Comparison of ENCODE assay signal across 1 cellular context in the genomic region with DNA sequence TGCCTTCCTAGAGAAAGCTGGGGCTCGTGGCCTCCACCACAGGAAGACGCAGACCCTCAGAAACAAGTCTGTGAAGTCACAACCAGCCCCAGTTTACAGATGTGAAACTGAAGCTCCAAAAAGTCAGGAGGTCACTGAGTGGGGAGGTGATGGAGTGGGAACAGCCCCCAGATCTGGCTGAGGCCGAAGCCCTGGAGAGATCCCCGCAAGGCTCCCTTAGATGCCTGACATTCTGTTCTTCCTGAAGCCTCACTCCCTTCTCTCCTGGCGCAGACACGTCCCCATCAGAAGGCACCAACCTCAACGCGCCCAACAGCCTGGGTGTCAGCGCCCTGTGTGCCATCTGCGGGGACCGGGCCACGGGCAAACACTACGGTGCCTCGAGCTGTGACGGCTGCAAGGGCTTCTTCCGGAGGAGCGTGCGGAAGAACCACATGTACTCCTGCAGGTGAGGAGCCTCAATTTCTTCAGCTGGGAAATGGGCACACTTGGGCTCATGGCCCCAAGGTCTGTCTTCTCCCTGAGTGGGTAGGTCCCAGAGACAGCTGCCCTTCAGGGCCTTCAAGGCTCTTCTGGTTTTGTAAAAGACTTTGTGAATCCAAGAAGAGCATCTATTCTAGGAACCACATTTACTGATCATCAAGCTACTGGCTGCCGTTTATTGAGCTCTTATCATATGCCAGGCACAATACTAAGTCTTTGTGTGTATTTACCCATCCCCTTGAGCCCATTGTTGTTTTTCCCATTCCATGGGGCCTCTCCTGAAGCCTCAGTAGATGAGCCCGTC.
A peak's percentile ranks its signal among the peaks of the same experiment; 100 is the strongest.
TF ChIP-seq lines count a peak whose summit lies in the region.

No MANE protein-coding gene starts in this region.

TF ChIP-seq in HepG2, 621 proteins besides CTCF, POLR2A, EP300 and RAD21 (continued from another document and continues in another):
- TF ChIP-seq, protein P1, sequence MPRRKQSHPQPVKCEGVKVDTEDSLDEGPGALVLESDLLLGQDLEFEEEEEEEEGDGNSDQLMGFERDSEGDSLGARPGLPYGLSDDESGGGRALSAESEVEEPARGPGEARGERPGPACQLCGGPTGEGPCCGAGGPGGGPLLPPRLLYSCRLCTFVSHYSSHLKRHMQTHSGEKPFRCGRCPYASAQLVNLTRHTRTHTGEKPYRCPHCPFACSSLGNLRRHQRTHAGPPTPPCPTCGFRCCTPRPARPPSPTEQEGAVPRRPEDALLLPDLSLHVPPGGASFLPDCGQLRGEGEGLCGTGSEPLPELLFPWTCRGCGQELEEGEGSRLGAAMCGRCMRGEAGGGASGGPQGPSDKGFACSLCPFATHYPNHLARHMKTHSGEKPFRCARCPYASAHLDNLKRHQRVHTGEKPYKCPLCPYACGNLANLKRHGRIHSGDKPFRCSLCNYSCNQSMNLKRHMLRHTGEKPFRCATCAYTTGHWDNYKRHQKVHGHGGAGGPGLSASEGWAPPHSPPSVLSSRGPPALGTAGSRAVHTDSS (CRISPR knock-in tag; conservative IDR thresholded peaks at IDR 0.05), result no peak
- peak; percentile 46 for TF ChIP-seq AGO1 (IDR thresholded peaks at IDR 0.05; ENCODE audit: low read depth, low read length, poor library complexity, severe bottlenecking)
- TF ChIP-seq ZFYVE20 (CRISPR knock-in tag; IDR thresholded peaks at IDR 0.05; ENCODE audit: borderline replicate concordance, low read depth), result no peak
- TF ChIP-seq YEATS2 (CRISPR knock-in tag; IDR thresholded peaks at IDR 0.05; ENCODE audit: borderline replicate concordance), result no peak
- TF ChIP-seq SUZ12 (IDR thresholded peaks at IDR 0.05; ENCODE audit: low read depth, low read length), result no peak
- peak; percentile 21; the same call in 1 of the 2 replicates for TF ChIP-seq MAX (IDR thresholded peaks at IDR 0.05)
- TF ChIP-seq, protein P2, sequence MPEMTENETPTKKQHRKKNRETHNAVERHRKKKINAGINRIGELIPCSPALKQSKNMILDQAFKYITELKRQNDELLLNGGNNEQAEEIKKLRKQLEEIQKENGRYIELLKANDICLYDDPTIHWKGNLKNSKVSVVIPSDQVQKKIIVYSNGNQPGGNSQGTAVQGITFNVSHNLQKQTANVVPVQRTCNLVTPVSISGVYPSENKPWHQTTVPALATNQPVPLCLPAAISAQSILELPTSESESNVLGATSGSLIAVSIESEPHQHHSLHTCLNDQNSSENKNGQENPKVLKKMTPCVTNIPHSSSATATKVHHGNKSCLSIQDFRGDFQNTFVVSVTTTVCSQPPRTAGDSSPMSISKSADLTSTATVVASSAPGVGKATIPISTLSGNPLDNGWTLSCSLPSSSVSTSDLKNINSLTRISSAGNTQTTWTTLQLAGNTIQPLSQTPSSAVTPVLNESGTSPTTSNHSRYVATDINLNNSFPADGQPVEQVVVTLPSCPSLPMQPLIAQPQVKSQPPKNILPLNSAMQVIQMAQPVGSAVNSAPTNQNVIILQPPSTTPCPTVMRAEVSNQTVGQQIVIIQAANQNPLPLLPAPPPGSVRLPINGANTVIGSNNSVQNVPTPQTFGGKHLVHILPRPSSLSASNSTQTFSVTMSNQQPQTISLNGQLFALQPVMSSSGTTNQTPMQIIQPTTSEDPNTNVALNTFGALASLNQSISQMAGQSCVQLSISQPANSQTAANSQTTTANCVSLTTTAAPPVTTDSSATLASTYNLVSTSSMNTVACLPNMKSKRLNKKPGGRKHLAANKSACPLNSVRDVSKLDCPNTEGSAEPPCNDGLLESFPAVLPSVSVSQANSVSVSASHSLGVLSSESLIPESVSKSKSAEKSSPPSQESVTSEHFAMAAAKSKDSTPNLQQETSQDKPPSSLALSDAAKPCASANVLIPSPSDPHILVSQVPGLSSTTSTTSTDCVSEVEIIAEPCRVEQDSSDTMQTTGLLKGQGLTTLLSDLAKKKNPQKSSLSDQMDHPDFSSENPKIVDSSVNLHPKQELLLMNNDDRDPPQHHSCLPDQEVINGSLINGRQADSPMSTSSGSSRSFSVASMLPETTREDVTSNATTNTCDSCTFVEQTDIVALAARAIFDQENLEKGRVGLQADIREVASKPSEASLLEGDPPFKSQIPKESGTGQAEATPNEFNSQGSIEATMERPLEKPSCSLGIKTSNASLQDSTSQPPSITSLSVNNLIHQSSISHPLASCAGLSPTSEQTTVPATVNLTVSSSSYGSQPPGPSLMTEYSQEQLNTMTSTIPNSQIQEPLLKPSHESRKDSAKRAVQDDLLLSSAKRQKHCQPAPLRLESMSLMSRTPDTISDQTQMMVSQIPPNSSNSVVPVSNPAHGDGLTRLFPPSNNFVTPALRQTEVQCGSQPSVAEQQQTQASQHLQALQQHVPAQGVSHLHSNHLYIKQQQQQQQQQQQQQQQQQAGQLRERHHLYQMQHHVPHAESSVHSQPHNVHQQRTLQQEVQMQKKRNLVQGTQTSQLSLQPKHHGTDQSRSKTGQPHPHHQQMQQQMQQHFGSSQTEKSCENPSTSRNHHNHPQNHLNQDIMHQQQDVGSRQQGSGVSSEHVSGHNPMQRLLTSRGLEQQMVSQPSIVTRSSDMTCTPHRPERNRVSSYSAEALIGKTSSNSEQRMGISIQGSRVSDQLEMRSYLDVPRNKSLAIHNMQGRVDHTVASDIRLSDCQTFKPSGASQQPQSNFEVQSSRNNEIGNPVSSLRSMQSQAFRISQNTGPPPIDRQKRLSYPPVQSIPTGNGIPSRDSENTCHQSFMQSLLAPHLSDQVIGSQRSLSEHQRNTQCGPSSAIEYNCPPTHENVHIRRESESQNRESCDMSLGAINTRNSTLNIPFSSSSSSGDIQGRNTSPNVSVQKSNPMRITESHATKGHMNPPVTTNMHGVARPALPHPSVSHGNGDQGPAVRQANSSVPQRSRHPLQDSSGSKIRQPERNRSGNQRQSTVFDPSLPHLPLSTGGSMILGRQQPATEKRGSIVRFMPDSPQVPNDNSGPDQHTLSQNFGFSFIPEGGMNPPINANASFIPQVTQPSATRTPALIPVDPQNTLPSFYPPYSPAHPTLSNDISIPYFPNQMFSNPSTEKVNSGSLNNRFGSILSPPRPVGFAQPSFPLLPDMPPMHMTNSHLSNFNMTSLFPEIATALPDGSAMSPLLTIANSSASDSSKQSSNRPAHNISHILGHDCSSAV (CRISPR knock-in tag; IDR thresholded peaks at IDR 0.05; ENCODE audit: borderline replicate concordance), result no peak
- no peak for TF ChIP-seq DNMT1 (CRISPR knock-in tag; IDR thresholded peaks at IDR 0.05)
- TF ChIP-seq ZNF597 (CRISPR knock-in tag; IDR thresholded peaks at IDR 0.05), result no peak
- no peak for TF ChIP-seq MBNL3 (CRISPR knock-in tag; conservative IDR thresholded peaks at IDR 0.05)
- no peak for TF ChIP-seq ZNF644 (CRISPR knock-in tag; IDR thresholded peaks at IDR 0.05; ENCODE audit: low read depth)
- no peak for TF ChIP-seq CREB1 (IDR thresholded peaks at IDR 0.05)
- no peak for TF ChIP-seq CREB1 (CRISPR knock-in tag; IDR thresholded peaks at IDR 0.05)
- no peak for TF ChIP-seq ZNF431 (CRISPR knock-in tag; IDR thresholded peaks at IDR 0.05; ENCODE audit: borderline replicate concordance, low read depth)
- no peak for TF ChIP-seq ZNF260 (CRISPR knock-in tag; IDR thresholded peaks at IDR 0.05; ENCODE audit: borderline replicate concordance, low read depth)
- TF ChIP-seq ZNF607 (CRISPR knock-in tag; IDR thresholded peaks at IDR 0.05; ENCODE audit: borderline replicate concordance), result no peak
- TF ChIP-seq, protein P3, sequence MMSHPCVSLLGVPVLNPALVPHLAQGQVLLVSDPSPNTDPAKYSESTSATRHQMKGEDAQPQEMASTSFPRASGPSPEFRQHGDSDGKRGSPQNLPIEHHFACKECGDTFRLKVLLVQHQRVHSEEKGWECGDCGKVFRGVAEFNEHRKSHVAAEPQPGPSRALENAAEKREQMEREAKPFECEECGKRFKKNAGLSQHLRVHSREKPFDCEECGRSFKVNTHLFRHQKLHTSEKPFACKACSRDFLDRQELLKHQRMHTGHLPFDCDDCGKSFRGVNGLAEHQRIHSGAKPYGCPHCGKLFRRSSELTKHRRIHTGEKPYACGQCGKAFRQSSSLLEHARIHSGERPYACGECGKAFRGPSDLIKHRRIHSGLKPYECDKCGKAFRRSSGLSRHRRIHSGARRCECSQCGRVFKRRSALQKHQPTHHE (CRISPR knock-in tag; IDR thresholded peaks at IDR 0.05; ENCODE audit: borderline replicate concordance), result no peak
- no peak for TF ChIP-seq BRD4 (CRISPR knock-in tag; IDR thresholded peaks at IDR 0.05)
- no peak for TF ChIP-seq PCBP1 (IDR thresholded peaks at IDR 0.05; ENCODE audit: borderline replicate concordance, low read depth, low read length)
- no peak for TF ChIP-seq HMGA1 (CRISPR knock-in tag; conservative IDR thresholded peaks at IDR 0.05)
- TF ChIP-seq KDM5A (IDR thresholded peaks at IDR 0.05; ENCODE audit: borderline replicate concordance, low read length), result no peak
- no peak for TF ChIP-seq ZNF792 (CRISPR knock-in tag; IDR thresholded peaks at IDR 0.05)
- TF ChIP-seq MEIS2 (CRISPR knock-in tag; IDR thresholded peaks at IDR 0.05), result peak; percentile 36; the same call in 1 of the 2 replicates
- TF ChIP-seq ZGPAT (CRISPR knock-in tag; IDR thresholded peaks at IDR 0.05), result no peak
- TF ChIP-seq SPEN (CRISPR knock-in tag; IDR thresholded peaks at IDR 0.05; ENCODE audit: low read depth), result no peak
- 0 out of 2 replicates have a peak, but pooled peaks have one; percentile 31 for TF ChIP-seq ZNF574 (CRISPR knock-in tag; IDR thresholded peaks at IDR 0.05)
- no peak for TF ChIP-seq FOXP1 (IDR thresholded peaks at IDR 0.05)
- no peak for TF ChIP-seq FOXP1 (CRISPR knock-in tag; IDR thresholded peaks at IDR 0.05)
- 0 out of 2 replicates have a peak, but pooled peaks have one; percentile 51 for TF ChIP-seq IRX3 (CRISPR knock-in tag; IDR thresholded peaks at IDR 0.05; ENCODE audit: borderline replicate concordance, low read depth)
- no peak for TF ChIP-seq SRSF4 (IDR thresholded peaks at IDR 0.05; ENCODE audit: low read depth, low read length, poor library complexity, severe bottlenecking)
- TF ChIP-seq HIVEP1 (CRISPR knock-in tag; IDR thresholded peaks at IDR 0.05), result peak; percentile 63; the same call in 1 of the 2 replicates
- no peak for TF ChIP-seq ZNF569 (CRISPR knock-in tag; IDR thresholded peaks at IDR 0.05; ENCODE audit: borderline replicate concordance)
- no peak for TF ChIP-seq HES4 (CRISPR knock-in tag; IDR thresholded peaks at IDR 0.05; ENCODE audit: borderline replicate concordance)
- no peak for TF ChIP-seq ZNF775 (CRISPR knock-in tag; IDR thresholded peaks at IDR 0.05; ENCODE audit: borderline replicate concordance)
- no peak for TF ChIP-seq ZNF841 (CRISPR knock-in tag; IDR thresholded peaks at IDR 0.05; ENCODE audit: borderline replicate concordance)
- TF ChIP-seq ZNF556 (CRISPR knock-in tag; IDR thresholded peaks at IDR 0.05; ENCODE audit: borderline replicate concordance), result peak; percentile 76
- no peak for TF ChIP-seq ZNF546 (CRISPR knock-in tag; conservative IDR thresholded peaks at IDR 0.05)
- no peak for TF ChIP-seq FOXK2 (IDR thresholded peaks at IDR 0.05)
- no peak for TF ChIP-seq ZC3H4 (CRISPR knock-in tag; IDR thresholded peaks at IDR 0.05; ENCODE audit: borderline replicate concordance)
- TF ChIP-seq, protein P4, sequence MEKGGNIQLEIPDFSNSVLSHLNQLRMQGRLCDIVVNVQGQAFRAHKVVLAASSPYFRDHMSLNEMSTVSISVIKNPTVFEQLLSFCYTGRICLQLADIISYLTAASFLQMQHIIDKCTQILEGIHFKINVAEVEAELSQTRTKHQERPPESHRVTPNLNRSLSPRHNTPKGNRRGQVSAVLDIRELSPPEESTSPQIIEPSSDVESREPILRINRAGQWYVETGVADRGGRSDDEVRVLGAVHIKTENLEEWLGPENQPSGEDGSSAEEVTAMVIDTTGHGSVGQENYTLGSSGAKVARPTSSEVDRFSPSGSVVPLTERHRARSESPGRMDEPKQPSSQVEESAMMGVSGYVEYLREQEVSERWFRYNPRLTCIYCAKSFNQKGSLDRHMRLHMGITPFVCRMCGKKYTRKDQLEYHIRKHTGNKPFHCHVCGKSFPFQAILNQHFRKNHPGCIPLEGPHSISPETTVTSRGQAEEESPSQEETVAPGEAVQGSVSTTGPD (CRISPR knock-in tag; IDR thresholded peaks at IDR 0.05), result no peak
- TF ChIP-seq ZMYM4 (CRISPR knock-in tag; IDR thresholded peaks at IDR 0.05), result no peak
- TF ChIP-seq ZKSCAN1 (IDR thresholded peaks at IDR 0.05; ENCODE audit: low read length), result no peak
- TF ChIP-seq ZNF567 (CRISPR knock-in tag; IDR thresholded peaks at IDR 0.05; ENCODE audit: borderline replicate concordance), result no peak
